10 cellular contexts compared by ENCODE assay signal in genomic region chr6:160221423-160221822, GRCh38. TPM values are rescaled to one million over a fixed set of nuclear protein-coding genes. Genes with fewer than 3 reads are reported as not detected.
DNase-seq lines count a peak whose midpoint lies in the region; FAIRE-seq and TF ChIP-seq lines count a peak whose summit lies in the region.
"Had no signal": no experiment of that assay in that cellular context is flagged by ENCODE, and none has a peak within 500 bp of the region (broad histone marks: within the 10 kb centered on the region; RNA-seq: fewer than 3 reads in every experiment).

No MANE protein-coding gene starts in this region.

- H3K9me3 ChIP-seq in small intestine (ENCODE audit: control insufficient read depth, low read depth), result no peaks in the 10 kb centered on the region

- peaks cover 1% of the 10 kb centered on the region for H3K36me3 Mint-ChIP-seq in chondrocyte (ENCODE audit: low read depth)
- no peaks in the 10 kb centered on the region for H3K36me3 Mint-ChIP-seq in activated T-helper 2 cell treated with anti-CD3 and anti-CD28 coated beads, Interferon-gamma antibody, Interleukin-2, Interleukin-4, amounts not matched to agents 10 μg/mL and 5 μg/mL and 100 μg/mL, durations not matched to agents 14 hours and 24 hours and 36 hours (ENCODE audit: low read depth)

- TF ChIP-seq CTCF in LNCAP (IDR thresholded peaks at IDR 0.05) (peak; percentile 48; the same call in 1 of the 2 replicates), chondrocyte (IDR thresholded peaks at IDR 0.05) (peak; percentile 32)

- no peaks in the 10 kb centered on the region for H3K4me1 ChIP-seq in small intestine (ENCODE audit: control insufficient read depth in 2 of 2, insufficient read depth in 1 of 2, low read depth in 1 of 2, low read length in 1 of 2)

- peak overlapping the region in 1 of 2 donors; percentile 45 for H3K27ac ChIP-seq in small intestine (ENCODE audit: low read depth in 1 of 2, low read length in 1 of 2)

- peaks cover 12% of the 10 kb centered on the region for H3K27me3 Mint-ChIP-seq in chondrocyte (ENCODE audit: low read depth)
- H3K27me3 Mint-ChIP-seq in activated T-helper 2 cell treated with anti-CD3 and anti-CD28 coated beads, Interferon-gamma antibody, Interleukin-2, Interleukin-4, amounts not matched to agents 10 μg/mL and 5 μg/mL and 100 μg/mL, durations not matched to agents 14 hours and 24 hours and 36 hours (ENCODE audit: low read depth), result peaks cover 5% of the 10 kb centered on the region

- intact Hi-C loops in activated T-helper 2 cell treated with anti-CD3 and anti-CD28 coated beads, Interferon-gamma antibody, Interleukin-2, Interleukin-4, amounts not matched to agents 10 μg/mL and 5 μg/mL and 100 μg/mL, durations not matched to agents 14 hours and 24 hours and 36 hours (cut with micrococcal nuclease), result loop anchor here (10.0 kb wide), 1 partner anchor 243 kb away; no protein-coding TSS in a partner anchor

- peaks cover 5% of the 10 kb centered on the region for H3K9me3 Mint-ChIP-seq in chondrocyte (ENCODE audit: low read depth)
- peaks cover 8% of the 10 kb centered on the region for H3K9me3 Mint-ChIP-seq in activated T-helper 2 cell treated with anti-CD3 and anti-CD28 coated beads, Interferon-gamma antibody, Interleukin-2, Interleukin-4, amounts not matched to agents 10 μg/mL and 5 μg/mL and 100 μg/mL, durations not matched to agents 14 hours and 24 hours and 36 hours
- H3K9me3 Mint-ChIP-seq: neural crest cell had no signal

- H3K36me3 ChIP-seq in small intestine (ENCODE audit: control insufficient read depth in 2 of 2, insufficient read depth in 2 of 2, low read length in 2 of 2), result no peaks in the 10 kb centered on the region

- H3K4me3 Mint-ChIP-seq in chondrocyte (ENCODE audit: unreplicated experiment), result no peak overlapping the region
- H3K4me3 Mint-ChIP-seq in activated T-helper 2 cell treated with anti-CD3 and anti-CD28 coated beads, Interferon-gamma antibody, Interleukin-2, Interleukin-4, amounts not matched to agents 10 μg/mL and 5 μg/mL and 100 μg/mL, durations not matched to agents 14 hours and 24 hours and 36 hours (ENCODE audit: low read depth), result no peak overlapping the region
- H3K4me3 Mint-ChIP-seq: neural crest cell had no signal

- FAIRE-seq in small intestine (lab: Jason Lieb, UNC), result no peak

- H3K4me3 ChIP-seq in small intestine (ENCODE audit: low read depth in 1 of 2, low read length in 2 of 2), result no peak overlapping the region

- WGBS in small intestine, 3 donors, result 2 to 26% (median 13%) methylated on average over 3 of the region's 3 CpGs

- peaks cover 17% of the 10 kb centered on the region for H3K4me1 Mint-ChIP-seq in chondrocyte (ENCODE audit: low read depth)
- H3K4me1 Mint-ChIP-seq in activated T-helper 2 cell treated with anti-CD3 and anti-CD28 coated beads, Interferon-gamma antibody, Interleukin-2, Interleukin-4, amounts not matched to agents 10 μg/mL and 5 μg/mL and 100 μg/mL, durations not matched to agents 14 hours and 24 hours and 36 hours (ENCODE audit: low read depth), result peaks cover 5% of the 10 kb centered on the region
- H3K4me1 Mint-ChIP-seq: neural crest cell had no signal

- H3K27ac Mint-ChIP-seq in chondrocyte (ENCODE audit: unreplicated experiment), result no peak overlapping the region
- H3K27ac Mint-ChIP-seq in activated T-helper 2 cell treated with anti-CD3 and anti-CD28 coated beads, Interferon-gamma antibody, Interleukin-2, Interleukin-4, amounts not matched to agents 10 μg/mL and 5 μg/mL and 100 μg/mL, durations not matched to agents 14 hours and 24 hours and 36 hours, result no peak overlapping the region

- no peaks in the 10 kb centered on the region for H3K27me3 ChIP-seq in small intestine (ENCODE audit: control insufficient read depth in 2 of 2, insufficient read depth in 2 of 2, low read length in 2 of 2)

- DNase-seq in SIG-M5 treated with dmso at 0.1 percent for 504 hours (lab: John Stamatoyannopoulos, UW; ENCODE audit: unreplicated experiment) (peak; percentile 61), SIG-M5 (lab: John Stamatoyannopoulos, UW) (no peak), chondrocyte (ENCODE audit: low spot score) (no peak), small intestine (peak; percentile 89)
- DNase-seq in activated T-helper 2 cell treated with anti-CD3 and anti-CD28 coated beads, Interferon-gamma antibody, Interleukin-2, Interleukin-4, amounts not matched to agents 10 μg/mL and 5 μg/mL and 100 μg/mL, durations not matched to agents 14 hours and 24 hours and 36 hours (ENCODE audit: low spot score), result no peak
- no peak for DNase-seq in activated CD8-positive, alpha-beta memory T cell treated with anti-CD3 and anti-CD28 coated beads for 24 hours
- no peak for DNase-seq in activated naive CD4-positive, alpha-beta T cell treated with anti-CD3 and anti-CD28 coated beads, Interleukin-2, amount 50 U/mL, for 16 hours
- DNase-seq: effector memory CD4-positive, alpha-beta T cell had no signal

RNA-seq across cellular contexts. Expression of gene SLC22A2, which starts 37.2 kb away (rescaled TPM):
- total RNA-seq in chondrocyte, result not detected in 3 replicates
- not detected for polyA plus RNA-seq in small intestine
- not detected in 2 replicates for total RNA-seq in activated T-helper 2 cell treated with anti-CD3 and anti-CD28 coated beads, Interferon-gamma antibody, Interleukin-2, Interleukin-4, amounts not matched to agents 10 μg/mL and 5 μg/mL and 100 μg/mL, durations not matched to agents 14 hours and 24 hours and 36 hours
- total RNA-seq: neural crest cell had no signal

Comparison
In these comparisons a context has a peak if more than half of its experiments do, and no peak if none do; other contexts are left out.
1. DNase-seq: peak in SIG-M5 treated with dmso at 0.1 percent for 504 hours (single experiment) and small intestine (single experiment); none in SIG-M5 (single experiment), chondrocyte (single experiment), activated T-helper 2 cell treated with anti-CD3 and anti-CD28 coated beads, Interferon-gamma antibody, Interleukin-2, Interleukin-4, amounts not matched to agents 10 μg/mL and 5 μg/mL and 100 μg/mL, durations not matched to agents 14 hours and 24 hours and 36 hours (single experiment), activated CD8-positive, alpha-beta memory T cell treated with anti-CD3 and anti-CD28 coated beads for 24 hours (single experiment) and activated naive CD4-positive, alpha-beta T cell treated with anti-CD3 and anti-CD28 coated beads, Interleukin-2, amount 50 U/mL, for 16 hours (single experiment).